In genomic region chr5:144467795-144468194, GRCh38 we compare ENCODE assay signal across 8 cellular contexts.
DNase-seq lines count a peak whose midpoint lies in the region; ATAC-seq and TF ChIP-seq lines count a peak whose summit lies in the region.

No MANE protein-coding gene starts in this region.

- no peak overlapping the region for H3K27ac ChIP-seq in ovary
- H3K27ac ChIP-seq in CD4-positive, alpha-beta T cell (ENCODE audit: low read depth, low read length), result no peak overlapping the region

- no peaks in the 10 kb centered on the region for H3K9me3 ChIP-seq in ovary
- H3K9me3 ChIP-seq in CD4-positive, alpha-beta T cell (ENCODE audit: control insufficient read depth, low read length), result no peaks in the 10 kb centered on the region

- H3K4me3 Mint-ChIP-seq in CD4-positive, alpha-beta T cell, result no peak overlapping the region
- no peak overlapping the region for H3K4me3 Mint-ChIP-seq in effector memory CD8-positive, alpha-beta T cell

- no peaks in the 10 kb centered on the region for H3K36me3 ChIP-seq in ovary

- TF ChIP-seq EP300 in ovary (IDR thresholded peaks at IDR 0.05), result no peak

- peaks cover 3% of the 10 kb centered on the region for H3K27me3 Mint-ChIP-seq in CD4-positive, alpha-beta T cell
- H3K27me3 Mint-ChIP-seq in effector memory CD8-positive, alpha-beta T cell, result no peaks in the 10 kb centered on the region

- no peaks in the 10 kb centered on the region for H3K36me3 Mint-ChIP-seq in CD4-positive, alpha-beta T cell (ENCODE audit: low read depth)
- H3K36me3 Mint-ChIP-seq in effector memory CD8-positive, alpha-beta T cell (ENCODE audit: insufficient read depth), result no peaks in the 10 kb centered on the region

- in situ Hi-C loops in KBM-7 (cut with MboI; ENCODE audit: low pct_unique_long_range_greater_than_20kb, low sequenced_read_pairs), result no loop called here

- H3K9me3 Mint-ChIP-seq in CD4-positive, alpha-beta T cell, result peaks cover 2% of the 10 kb centered on the region
- H3K9me3 Mint-ChIP-seq in effector memory CD8-positive, alpha-beta T cell, result peaks cover 0 to 8% of the 10 kb centered on the region in 2 donors

- CTCF ChIA-PET in CD4-positive, alpha-beta T cell (lab: Charles Lee), result no interaction called here

- no peaks in the 10 kb centered on the region for H3K27me3 ChIP-seq in ovary
- H3K27me3 ChIP-seq in CD4-positive, alpha-beta T cell (ENCODE audit: control insufficient read depth, insufficient read depth, low read length), result no peaks in the 10 kb centered on the region

- DNase-seq in COLO668 (lab: John Stamatoyannopoulos, UW; ENCODE audit: unreplicated experiment) (peak; percentile 23), KBM-7 (peak; percentile 43), SW480 (ENCODE audit: low spot score) (peak; percentile 59), iPS-NIHi7 (ENCODE audit: extremely low spot score) (peak; percentile 82), ovary (no peak)
- no peak for DNase-seq in activated CD8-positive, alpha-beta memory T cell treated with anti-CD3 and anti-CD28 coated beads, Interleukin-2, amount 50 U/mL, for 4 hours
- no peak for DNase-seq in CD4-positive, alpha-beta T cell
- DNase-seq in effector memory CD8-positive, alpha-beta T cell, result no peak

- H3K27ac Mint-ChIP-seq in CD4-positive, alpha-beta T cell, result no peak overlapping the region
- no peak overlapping the region for H3K27ac Mint-ChIP-seq in effector memory CD8-positive, alpha-beta T cell

- TF ChIP-seq POLR2A in ovary (IDR thresholded peaks at IDR 0.05), result no peak

- POLR2A ChIA-PET in CD4-positive, alpha-beta T cell (lab: Charles Lee), result no interaction called here

- ATAC-seq in CD4-positive, alpha-beta T cell (ENCODE audit: poor library complexity), result no peak
- no peak for ATAC-seq in effector memory CD8-positive, alpha-beta T cell (replicated peaks)

- no peaks in the 10 kb centered on the region for H3K4me1 ChIP-seq in ovary (ENCODE audit: insufficient read depth)

- TF ChIP-seq CTCF in ovary (IDR thresholded peaks at IDR 0.05), result no peak
- no peak for TF ChIP-seq CTCF in CD4-positive, alpha-beta T cell (IDR thresholded peaks at IDR 0.05)

- intact Hi-C loops in ovary (cut with DNase I), result no loop called here
- intact Hi-C loops in CD4-positive, alpha-beta T cell (cut with DNase I, micrococcal nuclease), result no loop called here

- WGBS in ovary, 3 donors, result 26 to 52% (median 45%) methylated on average over 2 of the region's 2 CpGs

- H3K4me3 ChIP-seq in ovary, result no peak overlapping the region

- H3K4me1 Mint-ChIP-seq in CD4-positive, alpha-beta T cell (ENCODE audit: low read depth), result no peaks in the 10 kb centered on the region
- H3K4me1 Mint-ChIP-seq in effector memory CD8-positive, alpha-beta T cell (ENCODE audit: low read depth in 2 of 2), result no peaks in the 10 kb centered on the region

Comparison
In these comparisons a context has a peak if more than half of its experiments do, and no peak if none do; other contexts are left out.
1. DNase-seq: peak in COLO668 (single experiment), KBM-7 (single experiment), SW480 (single experiment) and iPS-NIHi7 (single experiment); none in activated CD8-positive, alpha-beta memory T cell treated with anti-CD3 and anti-CD28 coated beads, Interleukin-2, amount 50 U/mL, for 4 hours (single experiment), ovary (0 of 5), CD4-positive, alpha-beta T cell (0 of 10) and effector memory CD8-positive, alpha-beta T cell (0 of 3).